9 cellular contexts compared by ENCODE assay signal in the genomic region with DNA sequence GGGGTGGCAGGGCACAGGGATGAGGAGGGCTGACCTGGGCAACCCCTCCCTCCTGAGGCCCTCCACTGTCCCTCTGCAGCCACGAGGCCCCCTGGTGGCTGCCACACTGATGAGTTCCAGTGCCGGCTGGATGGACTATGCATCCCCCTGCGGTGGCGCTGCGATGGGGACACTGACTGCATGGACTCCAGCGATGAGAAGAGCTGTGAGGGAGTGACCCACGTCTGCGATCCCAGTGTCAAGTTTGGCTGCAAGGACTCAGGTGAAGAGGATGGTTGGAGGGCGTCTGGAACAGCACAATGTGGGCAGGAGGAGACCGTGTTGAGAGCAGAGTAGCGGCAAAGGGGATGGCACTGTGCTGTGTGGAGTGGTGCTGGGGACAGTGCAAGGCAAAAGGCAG. TPM values are rescaled to one million over a fixed set of nuclear protein-coding genes. Genes with fewer than 3 reads are reported as not detected.
DNase-seq lines count a peak whose midpoint lies in the region; ATAC-seq, FAIRE-seq and TF ChIP-seq lines count a peak whose summit lies in the region.
"Had no signal": no experiment of that assay in that cellular context is flagged by ENCODE, and none has a peak within 500 bp of the region (broad histone marks: within the 10 kb centered on the region; RNA-seq: fewer than 3 reads in every experiment).

No MANE protein-coding gene starts in this region.

- H3K9ac ChIP-seq in astrocyte (ENCODE audit: low read length): no peak overlapping the region

- H3K79me2 ChIP-seq in DOHH2 (ENCODE audit: control insufficient read depth, low read length) (no peaks in the 10 kb centered on the region), astrocyte (ENCODE audit: insufficient read depth, low read length) (no peaks in the 10 kb centered on the region)

- no peaks in the 10 kb centered on the region for H3K9me3 Mint-ChIP-seq in astrocyte (ENCODE audit: unreplicated experiment)

- H3K4me1 Mint-ChIP-seq in astrocyte (ENCODE audit: low read depth, unreplicated experiment): peaks cover 20% of the 10 kb centered on the region

- H3K4me1 ChIP-seq in DOHH2 (ENCODE audit: control insufficient read depth, low read length) (peaks cover 24% of the 10 kb centered on the region), astrocyte (ENCODE audit: insufficient read depth, low read length) (peaks cover 3% of the 10 kb centered on the region)

- H3K27me3 Mint-ChIP-seq in astrocyte (ENCODE audit: low read depth, unreplicated experiment): no peaks in the 10 kb centered on the region

- H3K4me3 Mint-ChIP-seq in astrocyte (ENCODE audit: unreplicated experiment): no peak overlapping the region

- no peaks in the 10 kb centered on the region for H3K9me2 ChIP-seq in DOHH2 (replicated peaks; ENCODE audit: control insufficient read depth, low read length)

- ATAC-seq in left lobe of liver: peak; percentile 35

- H4K20me1 ChIP-seq in DOHH2 (ENCODE audit: control insufficient read depth, insufficient read depth, low read depth, low read length) (no peaks in the 10 kb centered on the region), astrocyte (ENCODE audit: insufficient read depth, low read length) (peaks cover 85% of the 10 kb centered on the region)

- H3F3A ChIP-seq in DOHH2 (ENCODE audit: control insufficient read depth, insufficient read depth): 0 out of 2 replicates have a peak, but pooled peaks cover 2% of the 10 kb centered on the region

- peak overlapping the region; percentile 42 for H3K27ac Mint-ChIP-seq in astrocyte (ENCODE audit: unreplicated experiment)

- H3K9me3 ChIP-seq in DOHH2 (ENCODE audit: control insufficient read depth, insufficient read depth, low read length) (no peaks in the 10 kb centered on the region), astrocyte (ENCODE audit: insufficient read depth, low read depth, low read length) (no peaks in the 10 kb centered on the region)

- no peak overlapping the region for H2AFZ ChIP-seq in astrocyte (ENCODE audit: low read depth, low read length)

- no peaks in the 10 kb centered on the region for H3K27me3 ChIP-seq in DOHH2 (ENCODE audit: control insufficient read depth, low read length)
- H3K27me3 ChIP-seq in astrocyte (ENCODE audit: insufficient read depth, low read length): no peaks in the 10 kb centered on the region

- TF ChIP-seq CTCF in DOHH2 (IDR thresholded peaks at IDR 0.05; ENCODE audit: low read depth, low read length, poor library complexity, severe bottlenecking): peak; percentile 87
- peak; percentile 27 for TF ChIP-seq CTCF in astrocyte (IDR thresholded peaks at IDR 0.05; ENCODE audit: insufficient read depth, low read depth, low read length)

- no peak for FAIRE-seq in astrocyte (lab: Jason Lieb, UNC)

- H3K27ac ChIP-seq in DOHH2 (ENCODE audit: low read depth, low read length) (no peak overlapping the region), astrocyte (ENCODE audit: low read depth, low read length) (no peak overlapping the region)

- H3K4me3 ChIP-seq in DOHH2 (ENCODE audit: low read length): no peak overlapping the region
- no peak overlapping the region for H3K4me3 ChIP-seq in astrocyte (ENCODE audit: insufficient read depth, low read depth, low read length)

- peak; percentile 18 to 28 for DNase-seq in Kasumi-1 (lab: John Stamatoyannopoulos, UW)
- DNase-seq in astrocyte (ENCODE audit: low read depth): no peak
- DNase-seq in left lobe of liver (ENCODE audit: low spot score): no peak
- DNase-seq in NCI-H446 (lab: John Stamatoyannopoulos, UW): no peak
- DNase-seq in NCI-H2029 treated with DMSO at 0.1 percent for 48 hours (lab: John Stamatoyannopoulos, UW): no peak
- DNase-seq in foreskin melanocyte: no peak
- DNase-seq in NCI-H1092 treated with DMSO at 0.1 percent for 48 hours (lab: John Stamatoyannopoulos, UW): no peak

- H3K36me3 ChIP-seq in DOHH2 (ENCODE audit: control insufficient read depth, low read length): no peaks in the 10 kb centered on the region
- H3K36me3 ChIP-seq in astrocyte (ENCODE audit: insufficient read depth, low read length): peaks cover 46% of the 10 kb centered on the region

- H3K4me2 ChIP-seq in DOHH2 (ENCODE audit: low read length): no peak overlapping the region
- H3K4me2 ChIP-seq in astrocyte (ENCODE audit: low read length): no peak overlapping the region

- peaks cover 45% of the 10 kb centered on the region for H3K36me3 Mint-ChIP-seq in astrocyte (ENCODE audit: low read depth, unreplicated experiment)

RNA-seq across cellular contexts. Expression of a gene that starts 25.7 kb away (rescaled TPM):
- not detected in 2 replicates for total RNA-seq in astrocyte
- total RNA-seq in left lobe of liver: not detected
- total RNA-seq: RPMI7951 had no signal

RNA-seq across cellular contexts. Expression of a gene that starts 43.5 kb away (rescaled TPM):
- total RNA-seq in astrocyte (14.5 and 22.3 TPM in 2 replicates), left lobe of liver (0.13 TPM)

RNA-seq across cellular contexts. Expression of a gene that starts 44.8 kb away (rescaled TPM):
- total RNA-seq in astrocyte: 369 and 397 TPM in 2 replicates
- total RNA-seq in left lobe of liver: 370 TPM

RNA-seq across cellular contexts. Expression of a gene that starts 56.4 kb away (rescaled TPM):
- total RNA-seq in astrocyte: 197 and 217 TPM in 2 replicates
- 242 TPM for total RNA-seq in left lobe of liver

Comparison
In these comparisons a context has a peak if more than half of its experiments do, and no peak if none do; other contexts are left out.
1. DNase-seq: peak in Kasumi-1 (2 of 2); none in astrocyte (single experiment), left lobe of liver (single experiment), NCI-H446 (0 of 2), NCI-H2029 treated with DMSO at 0.1 percent for 48 hours (single experiment), foreskin melanocyte (single experiment) and NCI-H1092 treated with DMSO at 0.1 percent for 48 hours (single experiment).
2. RNA of a gene that starts 43.5 kb away (total RNA-seq): 14.5 to 22.3 TPM in astrocyte; 0.13 TPM in left lobe of liver (single experiment); every median in the first group is over 10 times any median in the second.